2 cellular contexts compared by ENCODE assay signal in genomic region chr19:52786078-52786463, GRCh38.
TF ChIP-seq lines count a peak whose summit lies in the region.

No MANE protein-coding gene starts in this region.

TF ChIP-seq in IMR-90, 13 proteins besides CTCF, POLR2A, EP300 and RAD21:
- no peak for TF ChIP-seq FOS (IDR thresholded peaks at IDR 0.05; ENCODE audit: low read depth, low read length)
- TF ChIP-seq USF2 (IDR thresholded peaks at IDR 0.05; ENCODE audit: low read depth, low read length) = no peak
- TF ChIP-seq SMC3 (IDR thresholded peaks at IDR 0.05; ENCODE audit: low read depth, low read length) = no peak
- TF ChIP-seq MXI1 (IDR thresholded peaks at IDR 0.05; ENCODE audit: borderline replicate concordance, low read depth, low read length) = no peak

TF ChIP-seq in K562, 482 proteins besides CTCF, POLR2A, EP300 and RAD21:
- TF ChIP-seq RBFOX2 (IDR thresholded peaks at IDR 0.05; ENCODE audit: low read depth, low read length) (peak; percentile 58), ZFP91 (CRISPR knock-in tag; IDR thresholded peaks at IDR 0.05) (no peak), ARID4B (CRISPR knock-in tag; IDR thresholded peaks at IDR 0.05) (0 out of 2 replicates have a peak, but pooled peaks have one; percentile 1), HNRNPLL (IDR thresholded peaks at IDR 0.05; ENCODE audit: low read depth, low read length, poor library complexity, severe bottlenecking) (peak; percentile 17), ZNF830 (CRISPR knock-in tag; IDR thresholded peaks at IDR 0.05) (0 out of 2 replicates have a peak, but pooled peaks have one; percentile 22), HLTF (IDR thresholded peaks at IDR 0.05) (no peak), SMARCA5 (IDR thresholded peaks at IDR 0.05) (no peak), BRF2 (IDR thresholded peaks at IDR 0.05; ENCODE audit: borderline replicate concordance, insufficient read depth, insufficient read length) (no peak)
